Comparison of ENCODE assay signal across 9 cellular contexts in genomic region chr11:75429641-75429901, GRCh38. TPM values are rescaled to one million over a fixed set of nuclear protein-coding genes. Genes with fewer than 3 reads are reported as not detected.
DNase-seq lines count a peak whose midpoint lies in the region; ATAC-seq, FAIRE-seq and TF ChIP-seq lines count a peak whose summit lies in the region.
"Had no signal": no experiment of that assay in that cellular context is flagged by ENCODE, and none has a peak within 500 bp of the region (broad histone marks: within the 10 kb centered on the region; RNA-seq: fewer than 3 reads in every experiment).

No MANE protein-coding gene starts in this region.

- peaks cover 3% of the 10 kb centered on the region for H3K36me3 Mint-ChIP-seq in activated naive CD4-positive, alpha-beta T cell treated with anti-CD3 and anti-CD28 coated beads for 36 hours (ENCODE audit: low read depth)
- H3K36me3 Mint-ChIP-seq in astrocyte (ENCODE audit: low read depth, unreplicated experiment) (peaks cover 10% of the 10 kb centered on the region), naive B cell (peaks cover 0 to 9% of the 10 kb centered on the region in 2 donors)

- intact Hi-C loops in activated naive CD4-positive, alpha-beta T cell treated with anti-CD3 and anti-CD28 coated beads for 36 hours (cut with micrococcal nuclease) = no loop called here

- no peak overlapping the region for H3K9ac ChIP-seq in astrocyte (ENCODE audit: low read length)

- H3K4me2 ChIP-seq in astrocyte (ENCODE audit: low read length) = peak overlapping the region; percentile 89

- no peak for ATAC-seq in naive B cell (ENCODE audit: low read depth in 2 of 2)
- ATAC-seq in HG03045 (IDR thresholded peaks at IDR 0.05; ENCODE audit: unreplicated experiment) = no peak

- peaks cover 42% of the 10 kb centered on the region for H3K27me3 Mint-ChIP-seq in activated naive CD4-positive, alpha-beta T cell treated with anti-CD3 and anti-CD28 coated beads for 36 hours (ENCODE audit: low read depth)
- peaks cover 52% of the 10 kb centered on the region for H3K27me3 Mint-ChIP-seq in astrocyte (ENCODE audit: low read depth, unreplicated experiment)
- peaks cover 40 to 73% (median 68%) of the 10 kb centered on the region in 3 donors for H3K27me3 Mint-ChIP-seq in naive B cell

- no peaks in the 10 kb centered on the region for H3K9me3 Mint-ChIP-seq in activated naive CD4-positive, alpha-beta T cell treated with anti-CD3 and anti-CD28 coated beads for 36 hours
- H3K9me3 Mint-ChIP-seq in astrocyte (ENCODE audit: unreplicated experiment) (peaks cover 16% of the 10 kb centered on the region), naive B cell (peaks cover 0 to 9% (median 3%) of the 10 kb centered on the region in 7 donors)

- H3K79me2 ChIP-seq in astrocyte (ENCODE audit: insufficient read depth, low read length) = no peaks in the 10 kb centered on the region

- no peaks in the 10 kb centered on the region for H4K20me1 ChIP-seq in astrocyte (ENCODE audit: insufficient read depth, low read length)

- peaks cover 13% of the 10 kb centered on the region for H3K4me1 Mint-ChIP-seq in activated naive CD4-positive, alpha-beta T cell treated with anti-CD3 and anti-CD28 coated beads for 36 hours (ENCODE audit: low read depth)
- H3K4me1 Mint-ChIP-seq in astrocyte (ENCODE audit: low read depth, unreplicated experiment) (no peaks in the 10 kb centered on the region), naive B cell (peaks cover 22 to 26% (median 24%) of the 10 kb centered on the region in 3 donors)

- H3K27ac ChIP-seq in astrocyte (ENCODE audit: low read depth, low read length) = no peak overlapping the region
- no peak overlapping the region for H3K27ac ChIP-seq in thymus (ENCODE audit: low read depth)

- no peak for TF ChIP-seq CTCF in astrocyte (IDR thresholded peaks at IDR 0.05; ENCODE audit: insufficient read depth, low read depth, low read length)

- FAIRE-seq in astrocyte (lab: Jason Lieb, UNC) = no peak

- no peak for DNase-seq in activated naive CD4-positive, alpha-beta T cell treated with anti-CD3 and anti-CD28 coated beads for 36 hours
- DNase-seq in activated naive CD4-positive, alpha-beta T cell treated with anti-CD3 and anti-CD28 coated beads, Interleukin-2, amount 50 U/mL, for 16 hours = no peak
- DNase-seq in astrocyte (ENCODE audit: low read depth) (no peak), naive B cell (no peak)
- no peak for DNase-seq in activated CD4-positive, CD25-positive, alpha-beta regulatory T cell (lab: John Stamatoyannopoulos, UW)
- DNase-seq in effector CD4-positive, alpha-beta T cell = no peak
- DNase-seq: occipital lobe had no signal

- H3K9me3 ChIP-seq in astrocyte (ENCODE audit: insufficient read depth, low read depth, low read length) = peaks cover 10% of the 10 kb centered on the region
- H3K9me3 ChIP-seq in thymus (ENCODE audit: control insufficient read depth) = peaks cover 8% of the 10 kb centered on the region

- 28% methylated on average over 25 of the region's 25 CpGs for WGBS in thymus

- peaks cover 8% of the 10 kb centered on the region for H3K4me1 ChIP-seq in astrocyte (ENCODE audit: insufficient read depth, low read length)
- H3K4me1 ChIP-seq in thymus (ENCODE audit: control insufficient read depth, insufficient read depth, low read length) = peaks cover 7% of the 10 kb centered on the region

- H2AFZ ChIP-seq in astrocyte (ENCODE audit: low read depth, low read length) = peak overlapping the region; percentile 90

- H3K27me3 ChIP-seq in astrocyte (ENCODE audit: insufficient read depth, low read length) (peaks cover 37% of the 10 kb centered on the region), thymus (ENCODE audit: control insufficient read depth, insufficient read depth) (peaks cover 45% of the 10 kb centered on the region)

- CTCF ChIA-PET in activated naive CD4-positive, alpha-beta T cell treated with anti-CD3 and anti-CD28 coated beads for 36 hours (lab: Charles Lee) = interaction anchor here (0.7 to 2.1 kb wide), 3 partner anchors 15 to 287 kb away, joined by 3 to 6 read pairs (median 3); no protein-coding TSS in a partner anchor

- H3K36me3 ChIP-seq in astrocyte (ENCODE audit: insufficient read depth, low read length) (no peaks in the 10 kb centered on the region), thymus (ENCODE audit: control insufficient read depth, insufficient read depth) (no peaks in the 10 kb centered on the region)

- H3K4me3 ChIP-seq in astrocyte (ENCODE audit: insufficient read depth, low read depth, low read length) (no peak overlapping the region), thymus (ENCODE audit: low read length) (peak overlapping the region; percentile 44)

- peak overlapping the region; percentile 64 for H3K4me3 Mint-ChIP-seq in activated naive CD4-positive, alpha-beta T cell treated with anti-CD3 and anti-CD28 coated beads for 36 hours
- H3K4me3 Mint-ChIP-seq in astrocyte (ENCODE audit: unreplicated experiment) (peak overlapping the region; percentile 78), naive B cell (peak overlapping the region; percentile 63 to 90 (median 83))

- no peak overlapping the region for H3K27ac Mint-ChIP-seq in activated naive CD4-positive, alpha-beta T cell treated with anti-CD3 and anti-CD28 coated beads for 36 hours
- H3K27ac Mint-ChIP-seq in astrocyte (ENCODE audit: unreplicated experiment) = no peak overlapping the region
- H3K27ac Mint-ChIP-seq in naive B cell = no peak overlapping the region

RNA-seq across cellular contexts. Expression of gene KLHL35, which starts 3.4 kb away (rescaled TPM):
- total RNA-seq in activated naive CD4-positive, alpha-beta T cell treated with anti-CD3 and anti-CD28 coated beads for 36 hours = under 1 TPM; 0.14 to 0.17 TPM
- total RNA-seq in astrocyte = 0.77 and 0.87 TPM in 2 replicates
- polyA plus RNA-seq in naive B cell (ENCODE audit: low read depth in 6 of 6) (under 1 TPM in 2 of 6 donors, not detected in 4; 0.48 to 0.74 TPM), thymus (1.0 TPM)

RNA-seq across cellular contexts. Expression of gene RPS3, which starts 30.3 kb away (rescaled TPM):
- 1,000 to 10,000 TPM; 5,069 to 5,116 TPM for total RNA-seq in activated naive CD4-positive, alpha-beta T cell treated with anti-CD3 and anti-CD28 coated beads for 36 hours
- 1,706 and 1,898 TPM in 2 replicates for total RNA-seq in astrocyte
- polyA plus RNA-seq in naive B cell (ENCODE audit: low read depth in 6 of 6) (1,000 to 10,000 TPM; 3,862 to 5,214 (median 4,183) TPM), thymus (3,302 TPM)
